ENCODE assay signal across 1 cellular context in genomic region chr12:51915003-51915625, GRCh38.
TF ChIP-seq lines count a peak whose summit lies in the region.

No MANE protein-coding gene starts in this region.

TF ChIP-seq in WTC11, 78 proteins besides CTCF, POLR2A, EP300 and RAD21 (continued from another document):
- TF ChIP-seq, protein P1, sequence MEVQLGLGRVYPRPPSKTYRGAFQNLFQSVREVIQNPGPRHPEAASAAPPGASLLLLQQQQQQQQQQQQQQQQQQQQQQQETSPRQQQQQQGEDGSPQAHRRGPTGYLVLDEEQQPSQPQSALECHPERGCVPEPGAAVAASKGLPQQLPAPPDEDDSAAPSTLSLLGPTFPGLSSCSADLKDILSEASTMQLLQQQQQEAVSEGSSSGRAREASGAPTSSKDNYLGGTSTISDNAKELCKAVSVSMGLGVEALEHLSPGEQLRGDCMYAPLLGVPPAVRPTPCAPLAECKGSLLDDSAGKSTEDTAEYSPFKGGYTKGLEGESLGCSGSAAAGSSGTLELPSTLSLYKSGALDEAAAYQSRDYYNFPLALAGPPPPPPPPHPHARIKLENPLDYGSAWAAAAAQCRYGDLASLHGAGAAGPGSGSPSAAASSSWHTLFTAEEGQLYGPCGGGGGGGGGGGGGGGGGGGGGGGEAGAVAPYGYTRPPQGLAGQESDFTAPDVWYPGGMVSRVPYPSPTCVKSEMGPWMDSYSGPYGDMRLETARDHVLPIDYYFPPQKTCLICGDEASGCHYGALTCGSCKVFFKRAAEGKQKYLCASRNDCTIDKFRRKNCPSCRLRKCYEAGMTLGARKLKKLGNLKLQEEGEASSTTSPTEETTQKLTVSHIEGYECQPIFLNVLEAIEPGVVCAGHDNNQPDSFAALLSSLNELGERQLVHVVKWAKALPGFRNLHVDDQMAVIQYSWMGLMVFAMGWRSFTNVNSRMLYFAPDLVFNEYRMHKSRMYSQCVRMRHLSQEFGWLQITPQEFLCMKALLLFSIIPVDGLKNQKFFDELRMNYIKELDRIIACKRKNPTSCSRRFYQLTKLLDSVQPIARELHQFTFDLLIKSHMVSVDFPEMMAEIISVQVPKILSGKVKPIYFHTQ (CRISPR knock-in tag; IDR thresholded peaks at IDR 0.05) = no peak
- TF ChIP-seq NFYB (CRISPR knock-in tag; conservative IDR thresholded peaks at IDR 0.05; ENCODE audit: low read depth) = no peak
- no peak for TF ChIP-seq ZNF396 (CRISPR knock-in tag; IDR thresholded peaks at IDR 0.05; ENCODE audit: borderline replicate concordance)
- TF ChIP-seq ZNF219 (CRISPR knock-in tag; IDR thresholded peaks at IDR 0.05; ENCODE audit: borderline replicate concordance) = no peak
- TF ChIP-seq, protein P2, sequence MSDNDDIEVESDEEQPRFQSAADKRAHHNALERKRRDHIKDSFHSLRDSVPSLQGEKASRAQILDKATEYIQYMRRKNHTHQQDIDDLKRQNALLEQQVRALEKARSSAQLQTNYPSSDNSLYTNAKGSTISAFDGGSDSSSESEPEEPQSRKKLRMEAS (CRISPR knock-in tag; IDR thresholded peaks at IDR 0.05) = peak; percentile 80
- TF ChIP-seq NFATC4 (CRISPR knock-in tag; IDR thresholded peaks at IDR 0.05) = no peak
- TF ChIP-seq ZNF121 (CRISPR knock-in tag; IDR thresholded peaks at IDR 0.05) = 0 out of 2 replicates have a peak, but pooled peaks have one; percentile 40
